12 cellular contexts compared by ENCODE assay signal in genomic region chr3:46228259-46229222, GRCh38. TPM values are rescaled to one million over a fixed set of nuclear protein-coding genes. Genes with fewer than 3 reads are reported as not detected.
DNase-seq lines count a peak whose midpoint lies in the region; ATAC-seq and TF ChIP-seq lines count a peak whose summit lies in the region.
"Had no signal": no experiment of that assay in that cellular context is flagged by ENCODE, and none has a peak within 500 bp of the region (broad histone marks: within the 10 kb centered on the region; RNA-seq: fewer than 3 reads in every experiment).

No MANE protein-coding gene starts in this region.

- no peaks in the 10 kb centered on the region; the same call in 1 of the 2 replicates for H3K27me3 ChIP-seq in HCT116 (ENCODE audit: insufficient read depth, low read length)
- no peaks in the 10 kb centered on the region for H3K27me3 ChIP-seq in BE2C
- H3K27me3 ChIP-seq in adrenal gland, result no peaks in the 10 kb centered on the region

- no peak for TF ChIP-seq CTCF in HCT116 (IDR thresholded peaks at IDR 0.05 in 2 of 3, conservative IDR thresholded peaks at IDR 0.05 in 1 of 3; ENCODE audit: borderline replicate concordance in 1 of 3, insufficient read depth in 1 of 3, low read depth in 2 of 3, low read length in 2 of 3)
- no peak for TF ChIP-seq CTCF in BE2C (IDR thresholded peaks at IDR 0.05; ENCODE audit: low read depth, low read length)
- TF ChIP-seq CTCF in adrenal gland (IDR thresholded peaks at IDR 0.05), result no peak

- no peaks in the 10 kb centered on the region for H3K9me2 ChIP-seq in HCT116 (ENCODE audit: insufficient read depth)

- DNase-seq in AG08395 (ENCODE audit: low spot score) (peak; percentile 65), HCT116 (ENCODE audit: low read depth, low spot score) (no peak), SIG-M5 (lab: John Stamatoyannopoulos, UW) (peak; percentile 69), fibroblast of peridontal ligament (ENCODE audit: extremely low read depth) (peak; percentile 81), BE2C (no peak), superior temporal gyrus (ENCODE audit: extremely low spot score) (no peak), adrenal gland (no peak)
- DNase-seq: activated naive CD4-positive, alpha-beta T cell treated with anti-CD3 and anti-CD28 coated beads, Interleukin-2, amount 10 ng/mL, durations not matched to agents 7 days and 5 days had no signal

- H3K4me2 ChIP-seq in HCT116 (ENCODE audit: low read length), result no peak overlapping the region

- CTCF ChIA-PET in HCT116 (lab: Charles Lee), result no interaction called here

- no peaks in the 10 kb centered on the region for H3K4me1 ChIP-seq in HCT116 (ENCODE audit: control insufficient read depth in 1 of 2, insufficient read depth in 2 of 2, low read length in 2 of 2)
- H3K4me1 ChIP-seq in BE2C, result no peaks in the 10 kb centered on the region
- no peaks in the 10 kb centered on the region for H3K4me1 ChIP-seq in adrenal gland (replicated peaks in 1 of 2)
- H3K4me1 ChIP-seq: parathyroid adenoma had no signal

- intact Hi-C loops in HCT116 (cut with micrococcal nuclease), result no loop called here
- intact Hi-C loops in adrenal gland (cut with DNase I), result no loop called here

- no peak overlapping the region for H2AFZ ChIP-seq in HCT116 (ENCODE audit: low read depth, low read length, poor library complexity, severe bottlenecking)
- H2AFZ ChIP-seq: parathyroid adenoma had no signal

- 61 to 67% (median 63%) methylated on average over 5 of the region's 5 CpGs for WGBS in adrenal gland, 4 donors

- no TSS peak for BruUV-seq in HCT116 (replicated peaks; lab: Mats Ljungman, UMichigan)

- H3K9ac ChIP-seq in HCT116 (ENCODE audit: low read length), result no peak overlapping the region
- H3K9ac ChIP-seq: parathyroid adenoma had no signal

- H3K4me3 ChIP-seq in HCT116 (replicated peaks in 1 of 2; ENCODE audit: low read depth in 1 of 2, low read length in 2 of 2), result no peak overlapping the region
- no peak overlapping the region for H3K4me3 ChIP-seq in BE2C (ENCODE audit: low read depth, low read length)
- H3K4me3 ChIP-seq in adrenal gland, result no peak overlapping the region

- H3K9me3 ChIP-seq in HCT116 (ENCODE audit: control insufficient read depth in 1 of 2, insufficient read depth in 1 of 2, low read depth in 1 of 2, low read length in 2 of 2), result no peaks in the 10 kb centered on the region
- no peaks in the 10 kb centered on the region for H3K9me3 ChIP-seq in BE2C
- peaks cover 0 to 6% (median 0%) of the 10 kb centered on the region in 3 donors for H3K9me3 ChIP-seq in adrenal gland (replicated peaks in 1 of 3)

- ATAC-seq in HCT116 (no peak), GM21529 (IDR thresholded peaks at IDR 0.05; ENCODE audit: unreplicated experiment) (no peak)

- no peaks in the 10 kb centered on the region for H3K79me2 ChIP-seq in HCT116 (ENCODE audit: insufficient read depth, low read length)
- H3K79me2 ChIP-seq: parathyroid adenoma had no signal

- no peaks in the 10 kb centered on the region for H3K36me3 ChIP-seq in HCT116 (ENCODE audit: control insufficient read depth in 1 of 2, insufficient read depth in 2 of 2, low read length in 2 of 2)
- H3K36me3 ChIP-seq in BE2C, result no peaks in the 10 kb centered on the region
- no peaks in the 10 kb centered on the region for H3K36me3 ChIP-seq in adrenal gland (replicated peaks in 1 of 2)

- TF ChIP-seq POLR2A in HCT116 (IDR thresholded peaks at IDR 0.05; ENCODE audit: borderline replicate concordance, extremely low read depth, insufficient read depth, insufficient read length) (no peak), adrenal gland (IDR thresholded peaks at IDR 0.05) (no peak)

- 0 out of 2 replicates have a peak, but pooled peaks have one; percentile 9 for TF ChIP-seq RAD21 in HCT116 (IDR thresholded peaks at IDR 0.05; ENCODE audit: low read depth)

- RAD21 ChIA-PET in HCT116 (lab: Charles Lee; ENCODE audit: low non-redundant PET in 1 of 2, low total read pairs in 2 of 2, uncharacterized antibody in 2 of 2, unreplicated experiment in 2 of 2), result no interaction called here

- H3K27ac ChIP-seq in HCT116 (ENCODE audit: low read depth, low read length) (no peak overlapping the region), adrenal gland (no peak overlapping the region)
- H3K27ac ChIP-seq: parathyroid adenoma had no signal

- POLR2A ChIA-PET in HCT116 (lab: Charles Lee), result no interaction called here

- no peaks in the 10 kb centered on the region for H4K20me1 ChIP-seq in HCT116 (ENCODE audit: insufficient read depth)

TF ChIP-seq in HCT116, 20 proteins besides CTCF, POLR2A, EP300 and RAD21:
- TF ChIP-seq ZNF274 (IDR thresholded peaks at IDR 0.05; ENCODE audit: low read depth, low read length) (no peak), REST (IDR thresholded peaks at IDR 0.05; ENCODE audit: low read depth) (no peak), EGR1 (IDR thresholded peaks at IDR 0.05; ENCODE audit: low read depth) (no peak)

RNA-seq across cellular contexts. Expression of gene CCR3, which starts 13.7 kb away (rescaled TPM):
- not detected for total RNA-seq in HCT116 (2021; ENCODE audit: unreplicated experiment)
- 0.04 and 0.05 TPM in 2 replicates for polyA plus RNA-seq in HCT116 (2012)
- not detected for polyA plus RNA-seq in BE2C (2012; ENCODE audit: insufficient read depth, insufficient read length, low read depth)
- total RNA-seq in adrenal gland, result not detected
- polyA plus RNA-seq in adrenal gland, result under 1 TPM in 1 of 3 donors, not detected in 2; 0.07 TPM
- total RNA-seq: B cell, urinary bladder had no signal
- polyA plus RNA-seq: urinary bladder had no signal

RNA-seq across cellular contexts. Expression of gene CCR1, which starts 20.4 kb away (rescaled TPM):
- total RNA-seq in HCT116 (2021; ENCODE audit: unreplicated experiment), result 0.10 TPM
- 0.03 TPM in 1 of 2 replicates, not detected in the other for polyA plus RNA-seq in HCT116 (2012)
- polyA plus RNA-seq in BE2C (2012; ENCODE audit: insufficient read depth, insufficient read length, low read depth), result not detected
- total RNA-seq in adrenal gland, result 10 to 100 TPM in 6 of 8 donors, 1 to 10 TPM in 2; 5.0 to 41.9 (median 22.0) TPM
- polyA plus RNA-seq in adrenal gland, result 1 to 10 TPM; 5.5 to 8.5 (median 6.7) TPM

Comparison
In these comparisons a context has a peak if more than half of its experiments do, and no peak if none do; other contexts are left out.
1. DNase-seq: peak in AG08395 (single experiment), SIG-M5 (single experiment) and fibroblast of peridontal ligament (single experiment); none in HCT116 (single experiment), BE2C (single experiment), superior temporal gyrus (single experiment) and adrenal gland (0 of 7).